ENCODE assay signal across 15 cellular contexts in the genomic region with DNA sequence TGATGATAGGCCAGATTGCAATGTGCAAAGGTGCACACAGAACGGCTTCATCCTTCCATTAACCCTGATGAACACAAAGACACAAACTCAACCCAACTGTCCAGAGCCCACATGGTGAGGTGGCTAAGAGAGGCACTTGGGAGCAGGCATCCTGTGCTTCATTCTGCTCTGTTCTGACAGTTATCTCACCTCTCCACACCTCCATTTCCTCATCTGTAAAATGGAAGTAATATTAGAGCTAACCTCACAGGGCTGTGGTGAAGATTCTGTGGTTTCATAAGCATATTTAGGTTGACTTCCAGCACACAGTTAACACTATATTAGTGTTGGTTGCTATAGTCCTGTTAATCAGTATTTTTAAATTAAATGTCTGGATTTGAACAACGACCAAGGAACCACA.
A peak's percentile ranks its signal among the peaks of the same experiment; 100 is the strongest.
DNase-seq lines count a peak whose midpoint lies in the region; ATAC-seq and TF ChIP-seq lines count a peak whose summit lies in the region.
"Had no signal": no experiment of that assay in that cellular context is flagged by ENCODE, and none has a peak within 500 bp of the region (broad histone marks: within the 10 kb centered on the region; RNA-seq: fewer than 3 reads in every experiment).

No MANE protein-coding gene starts in this region.

- H3K4me3 ChIP-seq in Jurkat, Clone E6-1 (ENCODE audit: low read length), result no peak overlapping the region
- no peak overlapping the region for H3K4me3 ChIP-seq in CD4-positive, alpha-beta memory T cell (ENCODE audit: low read length in 2 of 2)
- H3K4me3 ChIP-seq: GM12878, K562 had no signal

- no peak overlapping the region for H3K4me3 Mint-ChIP-seq in activated naive CD8-positive, alpha-beta T cell treated with anti-CD3 and anti-CD28 coated beads, Interleukin-2, amount 10 ng/mL, durations not matched to agents 7 days and 5 days
- H3K4me3 Mint-ChIP-seq in activated naive CD8-positive, alpha-beta T cell treated with anti-CD3 and anti-CD28 coated beads for 36 hours, result no peak overlapping the region
- no peak overlapping the region for H3K4me3 Mint-ChIP-seq in natural killer cell
- no peak overlapping the region for H3K4me3 Mint-ChIP-seq in activated T-helper 2 cell treated with anti-CD3 and anti-CD28 coated beads, Interferon-gamma antibody, Interleukin-2, Interleukin-4, amounts not matched to agents 10 μg/mL and 5 μg/mL and 100 μg/mL, durations not matched to agents 14 hours and 24 hours and 36 hours (ENCODE audit: low read depth)
- H3K4me3 Mint-ChIP-seq in CD4-positive, alpha-beta memory T cell, result no peak overlapping the region
- H3K4me3 Mint-ChIP-seq: B cell had no signal

- H3K27ac ChIP-seq in CD4-positive, alpha-beta memory T cell (ENCODE audit: low read depth, low read length), result no peak overlapping the region
- H3K27ac ChIP-seq: HL-60 had no signal

- intact Hi-C loops in natural killer cell (cut with micrococcal nuclease), result no loop called here
- intact Hi-C loops in activated T-helper 2 cell treated with anti-CD3 and anti-CD28 coated beads, Interferon-gamma antibody, Interleukin-2, Interleukin-4, amounts not matched to agents 10 μg/mL and 5 μg/mL and 100 μg/mL, durations not matched to agents 14 hours and 24 hours and 36 hours (cut with micrococcal nuclease), result no loop called here
- intact Hi-C loops in CD4-positive, alpha-beta memory T cell (cut with micrococcal nuclease), result no loop called here

- no peaks in the 10 kb centered on the region for H3K9me3 ChIP-seq in CD4-positive, alpha-beta memory T cell (ENCODE audit: control insufficient read depth in 1 of 2, low read length in 2 of 2)

- H3K4me1 ChIP-seq in CD4-positive, alpha-beta memory T cell (ENCODE audit: insufficient read depth, low read length), result no peaks in the 10 kb centered on the region

- H3K36me3 Mint-ChIP-seq in activated naive CD8-positive, alpha-beta T cell treated with anti-CD3 and anti-CD28 coated beads, Interleukin-2, amount 10 ng/mL, durations not matched to agents 7 days and 5 days, result no peaks in the 10 kb centered on the region
- H3K36me3 Mint-ChIP-seq in activated naive CD8-positive, alpha-beta T cell treated with anti-CD3 and anti-CD28 coated beads for 36 hours, result no peaks in the 10 kb centered on the region
- H3K36me3 Mint-ChIP-seq in natural killer cell, result peaks cover 4% of the 10 kb centered on the region
- H3K36me3 Mint-ChIP-seq in activated T-helper 2 cell treated with anti-CD3 and anti-CD28 coated beads, Interferon-gamma antibody, Interleukin-2, Interleukin-4, amounts not matched to agents 10 μg/mL and 5 μg/mL and 100 μg/mL, durations not matched to agents 14 hours and 24 hours and 36 hours (ENCODE audit: low read depth), result no peaks in the 10 kb centered on the region
- H3K36me3 Mint-ChIP-seq in CD4-positive, alpha-beta memory T cell, result peaks cover 5 to 30% of the 10 kb centered on the region in 2 donors

- H3K36me3 ChIP-seq in CD4-positive, alpha-beta memory T cell (ENCODE audit: insufficient read depth, low read length), result no peaks in the 10 kb centered on the region

- no peaks in the 10 kb centered on the region for H3K27me3 ChIP-seq in CD4-positive, alpha-beta memory T cell (ENCODE audit: insufficient read depth, low read length)

- no peaks in the 10 kb centered on the region for H3K9me3 Mint-ChIP-seq in activated naive CD8-positive, alpha-beta T cell treated with anti-CD3 and anti-CD28 coated beads, Interleukin-2, amount 10 ng/mL, durations not matched to agents 7 days and 5 days
- no peaks in the 10 kb centered on the region for H3K9me3 Mint-ChIP-seq in activated naive CD8-positive, alpha-beta T cell treated with anti-CD3 and anti-CD28 coated beads for 36 hours
- no peaks in the 10 kb centered on the region for H3K9me3 Mint-ChIP-seq in natural killer cell
- no peaks in the 10 kb centered on the region for H3K9me3 Mint-ChIP-seq in activated T-helper 2 cell treated with anti-CD3 and anti-CD28 coated beads, Interferon-gamma antibody, Interleukin-2, Interleukin-4, amounts not matched to agents 10 μg/mL and 5 μg/mL and 100 μg/mL, durations not matched to agents 14 hours and 24 hours and 36 hours
- H3K9me3 Mint-ChIP-seq in CD4-positive, alpha-beta memory T cell, result no peaks in the 10 kb centered on the region

- H3K27me3 Mint-ChIP-seq in activated naive CD8-positive, alpha-beta T cell treated with anti-CD3 and anti-CD28 coated beads, Interleukin-2, amount 10 ng/mL, durations not matched to agents 7 days and 5 days, result no peaks in the 10 kb centered on the region
- no peaks in the 10 kb centered on the region for H3K27me3 Mint-ChIP-seq in activated naive CD8-positive, alpha-beta T cell treated with anti-CD3 and anti-CD28 coated beads for 36 hours
- no peaks in the 10 kb centered on the region for H3K27me3 Mint-ChIP-seq in natural killer cell (ENCODE audit: low read depth in 2 of 2)
- H3K27me3 Mint-ChIP-seq in activated T-helper 2 cell treated with anti-CD3 and anti-CD28 coated beads, Interferon-gamma antibody, Interleukin-2, Interleukin-4, amounts not matched to agents 10 μg/mL and 5 μg/mL and 100 μg/mL, durations not matched to agents 14 hours and 24 hours and 36 hours (ENCODE audit: low read depth), result peaks cover 8% of the 10 kb centered on the region
- no peaks in the 10 kb centered on the region for H3K27me3 Mint-ChIP-seq in CD4-positive, alpha-beta memory T cell
- H3K27me3 Mint-ChIP-seq: B cell had no signal

- DNase-seq in activated naive CD8-positive, alpha-beta T cell treated with anti-CD3 and anti-CD28 coated beads, Interleukin-2, amount 10 ng/mL, durations not matched to agents 7 days and 5 days, result no peak
- DNase-seq in activated naive CD8-positive, alpha-beta T cell treated with anti-CD3 and anti-CD28 coated beads for 36 hours, result no peak
- DNase-seq in Jurkat, Clone E6-1 (ENCODE audit: low read depth, low spot score), result peak; percentile 79
- DNase-seq in natural killer cell (no peak), NCI-H510A (lab: John Stamatoyannopoulos, UW) (no peak)
- DNase-seq in activated T-helper 2 cell treated with anti-CD3 and anti-CD28 coated beads, Interferon-gamma antibody, Interleukin-2, Interleukin-4, amounts not matched to agents 10 μg/mL and 5 μg/mL and 100 μg/mL, durations not matched to agents 14 hours and 24 hours and 36 hours (ENCODE audit: low spot score), result no peak
- no peak for DNase-seq in CD4-positive, alpha-beta memory T cell
- DNase-seq: ACHN, Calu3, DMS 273 treated with DMSO at 0.1 percent for 48 hours, HCEC 1CT had no signal

- TF ChIP-seq CTCF in natural killer cell (IDR thresholded peaks at IDR 0.05), result no peak

- CTCF ChIA-PET in CD4-positive, alpha-beta memory T cell (lab: Charles Lee; ENCODE audit: partially characterized antibody), result interaction anchor here (1.3 kb wide), 1 partner anchor 212 kb away, joined by 3 read pairs; no protein-coding TSS in a partner anchor

- H3K27ac Mint-ChIP-seq in activated naive CD8-positive, alpha-beta T cell treated with anti-CD3 and anti-CD28 coated beads, Interleukin-2, amount 10 ng/mL, durations not matched to agents 7 days and 5 days, result no peak overlapping the region
- H3K27ac Mint-ChIP-seq in activated naive CD8-positive, alpha-beta T cell treated with anti-CD3 and anti-CD28 coated beads for 36 hours, result no peak overlapping the region
- H3K27ac Mint-ChIP-seq in natural killer cell, result peak overlapping the region; percentile 35 to 57
- H3K27ac Mint-ChIP-seq in activated T-helper 2 cell treated with anti-CD3 and anti-CD28 coated beads, Interferon-gamma antibody, Interleukin-2, Interleukin-4, amounts not matched to agents 10 μg/mL and 5 μg/mL and 100 μg/mL, durations not matched to agents 14 hours and 24 hours and 36 hours, result no peak overlapping the region
- H3K27ac Mint-ChIP-seq in CD4-positive, alpha-beta memory T cell, result no peak overlapping the region
- H3K27ac Mint-ChIP-seq: B cell had no signal

- ATAC-seq in activated naive CD8-positive, alpha-beta T cell treated with anti-CD3 and anti-CD28 coated beads, Interleukin-2, amount 10 ng/mL, durations not matched to agents 7 days and 5 days (ENCODE audit: low read depth), result peak; percentile 76
- ATAC-seq in natural killer cell, result peak in 2 of 3 donors; percentile 20 to 50
- ATAC-seq: GM12878, K562 had no signal

- peaks cover 8% of the 10 kb centered on the region for H3K4me1 Mint-ChIP-seq in activated naive CD8-positive, alpha-beta T cell treated with anti-CD3 and anti-CD28 coated beads, Interleukin-2, amount 10 ng/mL, durations not matched to agents 7 days and 5 days
- H3K4me1 Mint-ChIP-seq in activated naive CD8-positive, alpha-beta T cell treated with anti-CD3 and anti-CD28 coated beads for 36 hours, result no peaks in the 10 kb centered on the region
- peaks cover 62 to 74% of the 10 kb centered on the region in 2 donors for H3K4me1 Mint-ChIP-seq in natural killer cell
- H3K4me1 Mint-ChIP-seq in activated T-helper 2 cell treated with anti-CD3 and anti-CD28 coated beads, Interferon-gamma antibody, Interleukin-2, Interleukin-4, amounts not matched to agents 10 μg/mL and 5 μg/mL and 100 μg/mL, durations not matched to agents 14 hours and 24 hours and 36 hours (ENCODE audit: low read depth), result peaks cover 2% of the 10 kb centered on the region
- peaks cover 0 to 5% (median 2%) of the 10 kb centered on the region in 4 donors for H3K4me1 Mint-ChIP-seq in CD4-positive, alpha-beta memory T cell
- H3K4me1 Mint-ChIP-seq: B cell had no signal

- POLR2A ChIA-PET in activated naive CD8-positive, alpha-beta T cell treated with anti-CD3 and anti-CD28 coated beads, Interleukin-2, amount 10 ng/mL, durations not matched to agents 7 days and 5 days (lab: Charles Lee), result no interaction called here
- POLR2A ChIA-PET in CD4-positive, alpha-beta memory T cell (lab: Charles Lee; ENCODE audit: partially characterized antibody), result no interaction called here

Comparison
In these comparisons a context has a peak if more than half of its experiments do, and no peak if none do; other contexts are left out.
1. H3K27ac Mint-ChIP-seq: peak in natural killer cell (2 of 2); none in activated naive CD8-positive, alpha-beta T cell treated with anti-CD3 and anti-CD28 coated beads, Interleukin-2, amount 10 ng/mL, durations not matched to agents 7 days and 5 days (single experiment), activated naive CD8-positive, alpha-beta T cell treated with anti-CD3 and anti-CD28 coated beads for 36 hours (single experiment), activated T-helper 2 cell treated with anti-CD3 and anti-CD28 coated beads, Interferon-gamma antibody, Interleukin-2, Interleukin-4, amounts not matched to agents 10 μg/mL and 5 μg/mL and 100 μg/mL, durations not matched to agents 14 hours and 24 hours and 36 hours (single experiment) and CD4-positive, alpha-beta memory T cell (0 of 7).